ENCODE assay signal across 8 cellular contexts in genomic region chr6:1390071-1390804, GRCh38.
DNase-seq lines count a peak whose midpoint lies in the region; ATAC-seq lines count a peak whose summit lies in the region.

No MANE protein-coding gene starts in this region.

- H3K27ac Mint-ChIP-seq in activated naive CD4-positive, alpha-beta T cell treated with anti-CD3 and anti-CD28 coated beads, Interleukin-2, amount 50 U/mL, for 24 hours = no peak overlapping the region
- H3K27ac Mint-ChIP-seq in stimulated activated memory B cell treated with anti-CD40 and anti-IgM and Interleukin-4, amounts not matched to agents 10 μg/mL and 1 μg/mL and 100 μg/mL, for 72 hours = no peak overlapping the region

- peaks cover 27% of the 10 kb centered on the region for H3K4me1 Mint-ChIP-seq in activated naive CD4-positive, alpha-beta T cell treated with anti-CD3 and anti-CD28 coated beads, Interleukin-2, amount 50 U/mL, for 24 hours
- peaks cover 25% of the 10 kb centered on the region for H3K4me1 Mint-ChIP-seq in stimulated activated memory B cell treated with anti-CD40 and anti-IgM and Interleukin-4, amounts not matched to agents 10 μg/mL and 1 μg/mL and 100 μg/mL, for 72 hours

- peak overlapping the region; percentile 81 for H3K4me3 Mint-ChIP-seq in activated naive CD4-positive, alpha-beta T cell treated with anti-CD3 and anti-CD28 coated beads, Interleukin-2, amount 50 U/mL, for 24 hours
- peak overlapping the region; percentile 77 for H3K4me3 Mint-ChIP-seq in stimulated activated memory B cell treated with anti-CD40 and anti-IgM and Interleukin-4, amounts not matched to agents 10 μg/mL and 1 μg/mL and 100 μg/mL, for 72 hours

- no peak for DNase-seq in activated naive CD4-positive, alpha-beta T cell treated with anti-CD3 and anti-CD28 coated beads, Interleukin-2, amount 50 U/mL, for 16 hours
- DNase-seq in amniotic epithelial cell (ENCODE audit: low read depth) (peak; percentile 44), DMS53 (lab: John Stamatoyannopoulos, UW) (no peak), DMS114 treated with DMSO at 0.1 percent for 48 hours (lab: John Stamatoyannopoulos, UW; ENCODE audit: unreplicated experiment) (no peak)
- DNase-seq in activated CD4-positive, CD25-positive, alpha-beta regulatory T cell treated with anti-CD3 and anti-CD28 coated beads, Interleukin-2, amount 50 U/mL, for 72 hours = no peak

- peaks cover 2% of the 10 kb centered on the region for H3K9me3 ChIP-seq in iPS-18c (ENCODE audit: control insufficient read depth, insufficient read depth, low read length)

- peaks cover 61% of the 10 kb centered on the region for H3K27me3 Mint-ChIP-seq in activated naive CD4-positive, alpha-beta T cell treated with anti-CD3 and anti-CD28 coated beads, Interleukin-2, amount 50 U/mL, for 24 hours
- H3K27me3 Mint-ChIP-seq in stimulated activated memory B cell treated with anti-CD40 and anti-IgM and Interleukin-4, amounts not matched to agents 10 μg/mL and 1 μg/mL and 100 μg/mL, for 72 hours = peaks cover 93% of the 10 kb centered on the region

- H3K36me3 Mint-ChIP-seq in activated naive CD4-positive, alpha-beta T cell treated with anti-CD3 and anti-CD28 coated beads, Interleukin-2, amount 50 U/mL, for 24 hours = no peaks in the 10 kb centered on the region
- H3K36me3 Mint-ChIP-seq in stimulated activated memory B cell treated with anti-CD40 and anti-IgM and Interleukin-4, amounts not matched to agents 10 μg/mL and 1 μg/mL and 100 μg/mL, for 72 hours = no peaks in the 10 kb centered on the region

- ATAC-seq in stimulated activated memory B cell treated with anti-CD40 and anti-IgM and Interleukin-4, amounts not matched to agents 10 μg/mL and 1 μg/mL and 100 μg/mL, for 72 hours = no peak

- peak overlapping the region; percentile 34; the same call in 1 of the 2 replicates for H3K4me3 ChIP-seq in iPS-18c (ENCODE audit: insufficient read depth, low read depth, low read length)

- no peaks in the 10 kb centered on the region for H3K9me3 Mint-ChIP-seq in activated naive CD4-positive, alpha-beta T cell treated with anti-CD3 and anti-CD28 coated beads, Interleukin-2, amount 50 U/mL, for 24 hours
- H3K9me3 Mint-ChIP-seq in stimulated activated memory B cell treated with anti-CD40 and anti-IgM and Interleukin-4, amounts not matched to agents 10 μg/mL and 1 μg/mL and 100 μg/mL, for 72 hours = no peaks in the 10 kb centered on the region
